ENCODE assay signal across 5 cellular contexts in genomic region chr17:63091909-63092308, GRCh38.
TF ChIP-seq lines count a peak whose summit lies in the region.

No MANE protein-coding gene starts in this region.

TF ChIP-seq in A549, 52 proteins besides CTCF, POLR2A, EP300 and RAD21:
- peak; percentile 58 for TF ChIP-seq MAFK (IDR thresholded peaks at IDR 0.05; ENCODE audit: partially characterized antibody)

TF ChIP-seq in HEK293, 187 proteins besides CTCF, POLR2A, EP300 and RAD21:
- 0 out of 2 replicates have a peak, but pooled peaks have one; percentile 59 for TF ChIP-seq ZNF10 (tag by site-specific recombination; IDR thresholded peaks at IDR 0.05)

TF ChIP-seq in IMR-90, 13 proteins besides CTCF, POLR2A, EP300 and RAD21:
- peak; percentile 56; the same call in 1 of the 2 replicates for TF ChIP-seq MAFK (IDR thresholded peaks at IDR 0.05; ENCODE audit: low read depth, low read length)

TF ChIP-seq in K562, 482 proteins besides CTCF, POLR2A, EP300 and RAD21:
- TF ChIP-seq ZNF316 (IDR thresholded peaks at IDR 0.05) (peak; percentile 61), C11orf30 (IDR thresholded peaks at IDR 0.05; ENCODE audit: low read depth) (peak; percentile 38; the same call in 1 of the 2 replicates), MAFG (tag; conservative IDR thresholded peaks at IDR 0.05) (0 out of 2 replicates have a peak, but pooled peaks have one; percentile 16)

TF ChIP-seq in HepG2, 621 proteins besides CTCF, POLR2A, EP300 and RAD21:
- TF ChIP-seq MAFF (IDR thresholded peaks at IDR 0.05; ENCODE audit: low read depth, low read length), result peak; percentile 71
- TF ChIP-seq MAFK (conservative IDR thresholded peaks at IDR 0.05 in 1 of 2, IDR thresholded peaks at IDR 0.05 in 1 of 2; ENCODE audit: low read length in 2 of 2), result peak; percentile 32 to 73; a peak in 3 of 4 replicates
